1 cellular context compared by ENCODE assay signal in genomic region chr3:66186545-66186944, GRCh38.
A peak's percentile ranks its signal among the peaks of the same experiment; 100 is the strongest.
TF ChIP-seq lines count a peak whose summit lies in the region.

No MANE protein-coding gene starts in this region.

TF ChIP-seq in HepG2, 621 proteins besides CTCF, POLR2A, EP300 and RAD21:
- TF ChIP-seq RFX1 (IDR thresholded peaks at IDR 0.05) (no peak), BCL6 (CRISPR knock-in tag; IDR thresholded peaks at IDR 0.05) (no peak), ZNF672 (CRISPR knock-in tag; IDR thresholded peaks at IDR 0.05) (no peak), SP4 (CRISPR knock-in tag; IDR thresholded peaks at IDR 0.05) (no peak), ARHGAP35 (CRISPR knock-in tag; IDR thresholded peaks at IDR 0.05; ENCODE audit: borderline replicate concordance) (no peak), MED1 (CRISPR knock-in tag; IDR thresholded peaks at IDR 0.05) (no peak), SUZ12 (IDR thresholded peaks at IDR 0.05; ENCODE audit: low read depth, low read length) (no peak), ZBTB49 (CRISPR knock-in tag; IDR thresholded peaks at IDR 0.05; ENCODE audit: borderline replicate concordance) (no peak), SAP130 (CRISPR knock-in tag; IDR thresholded peaks at IDR 0.05; ENCODE audit: low read depth) (no peak), NAIF1 (CRISPR knock-in tag; IDR thresholded peaks at IDR 0.05; ENCODE audit: borderline replicate concordance) (no peak), SKI (IDR thresholded peaks at IDR 0.05; ENCODE audit: partially characterized antibody) (peak; percentile 56), MEF2D (CRISPR knock-in tag; IDR thresholded peaks at IDR 0.05) (no peak), ZKSCAN8 (CRISPR knock-in tag; IDR thresholded peaks at IDR 0.05; ENCODE audit: borderline replicate concordance) (no peak), ZNF564 (CRISPR knock-in tag; IDR thresholded peaks at IDR 0.05) (no peak), PRDM15 (CRISPR knock-in tag; IDR thresholded peaks at IDR 0.05) (no peak), RARA (CRISPR knock-in tag; IDR thresholded peaks at IDR 0.05) (0 out of 2 replicates have a peak, but pooled peaks have one; percentile 8), ZNF225 (CRISPR knock-in tag; IDR thresholded peaks at IDR 0.05) (no peak), SNAPC5 (CRISPR knock-in tag; IDR thresholded peaks at IDR 0.05; ENCODE audit: borderline replicate concordance) (no peak), ZFP82 (CRISPR knock-in tag; IDR thresholded peaks at IDR 0.05; ENCODE audit: borderline replicate concordance) (no peak), NR2F1 (CRISPR knock-in tag; IDR thresholded peaks at IDR 0.05) (no peak), NCOR1 (IDR thresholded peaks at IDR 0.05; ENCODE audit: borderline replicate concordance, low read length) (peak; percentile 51; the same call in 1 of the 2 replicates), RFXAP (CRISPR knock-in tag; IDR thresholded peaks at IDR 0.05; ENCODE audit: borderline replicate concordance) (no peak), GTF3A (CRISPR knock-in tag; conservative IDR thresholded peaks at IDR 0.05) (no peak)
